In the genomic region with DNA sequence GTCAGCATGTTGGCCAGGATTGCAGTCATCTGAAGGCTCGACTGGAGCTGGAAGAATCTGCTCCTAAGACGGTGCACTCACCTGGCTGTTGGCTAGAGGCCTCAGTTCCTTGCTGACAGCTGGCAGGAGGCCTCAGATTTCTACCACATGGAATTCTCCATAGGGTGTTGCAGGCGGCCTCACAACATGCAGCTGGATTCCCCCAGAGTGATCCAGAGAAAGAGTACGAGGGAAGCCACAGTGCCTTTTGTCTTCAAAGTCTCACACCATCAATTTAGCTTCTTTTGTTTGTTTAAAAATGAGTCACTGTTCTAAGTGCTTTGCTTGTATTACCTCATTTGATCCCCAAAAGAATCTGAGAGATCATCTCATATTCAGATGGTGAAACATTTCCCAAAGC, we compare ENCODE assay signal across 15 cellular contexts.
DNase-seq lines count a peak whose midpoint lies in the region; ATAC-seq, FAIRE-seq and TF ChIP-seq lines count a peak whose summit lies in the region.
"Had no signal": no experiment of that assay in that cellular context is flagged by ENCODE, and none has a peak within 500 bp of the region (broad histone marks: within the 10 kb centered on the region; RNA-seq: fewer than 3 reads in every experiment).

No MANE protein-coding gene starts in this region.

- H2AFZ ChIP-seq in GM23338 (no peak overlapping the region), mammary epithelial cell (ENCODE audit: low read depth, low read length) (no peak overlapping the region), neuronal stem cell (ENCODE audit: low read length) (no peak overlapping the region)

- CTCF ChIA-PET in mammary epithelial cell (lab: Charles Lee; ENCODE audit: low non-redundant PET): no interaction called here

- no peak overlapping the region for H2BK12ac ChIP-seq in neuronal stem cell (ENCODE audit: low read length)

- H2BK120ac ChIP-seq in neuronal stem cell (ENCODE audit: low read depth, low read length): no peak overlapping the region

- no TSS peak for BruUV-seq in mammary epithelial cell (replicated peaks; lab: Mats Ljungman, UMichigan)

- H3K79me1 ChIP-seq in neuronal stem cell (ENCODE audit: low read depth, low read length): no peaks in the 10 kb centered on the region

- H3K4me3 Mint-ChIP-seq in GM23338: no peak overlapping the region
- H3K4me3 Mint-ChIP-seq: brain had no signal

- H3K9ac ChIP-seq in mammary epithelial cell (ENCODE audit: insufficient read depth, low read length) (no peak overlapping the region), neuronal stem cell (ENCODE audit: low read depth, low read length, poor library complexity) (no peak overlapping the region)

- no peak overlapping the region for H2BK5ac ChIP-seq in neuronal stem cell (ENCODE audit: low read length)

- FAIRE-seq in small intestine (lab: Jason Lieb, UNC): no peak
- FAIRE-seq: GM18507 had no signal

- H3K27ac Mint-ChIP-seq in GM23338: no peak overlapping the region

- peaks cover 4% of the 10 kb centered on the region; the same call in 2 of the 3 replicates for H3K36me3 Mint-ChIP-seq in GM23338 (ENCODE audit: low read depth)
- H3K36me3 Mint-ChIP-seq: brain had no signal

- ATAC-seq in GM23338 (peak; percentile 53), GM18873 (IDR thresholded peaks at IDR 0.05; ENCODE audit: low FRiP score, unreplicated experiment) (no peak), HG03039 (IDR thresholded peaks at IDR 0.05; ENCODE audit: unreplicated experiment) (no peak)
- ATAC-seq: gastroesophageal sphincter, left colon had no signal

- no peak overlapping the region for H2AK5ac ChIP-seq in neuronal stem cell (ENCODE audit: low read depth, low read length)

- peaks cover 3% of the 10 kb centered on the region for H3K27me3 Mint-ChIP-seq in GM23338 (ENCODE audit: insufficient read depth, low read depth, poor library complexity)
- H3K27me3 Mint-ChIP-seq: brain had no signal

- TF ChIP-seq CTCF in GM23338 (conservative IDR thresholded peaks at IDR 0.05; ENCODE audit: low read depth in 2 of 2): no peak
- no peak for TF ChIP-seq CTCF in mammary epithelial cell (conservative IDR thresholded peaks at IDR 0.05 in 1 of 2, IDR thresholded peaks at IDR 0.05 in 1 of 2; ENCODE audit: extremely low read depth in 1 of 2, insufficient read depth in 1 of 2, low read depth in 1 of 2, low read length in 2 of 2)

- peaks cover 13% of the 10 kb centered on the region for H3K9me2 ChIP-seq in GM23338 (ENCODE audit: insufficient read depth)

- dilution Hi-C loops in mammary epithelial cell (cut with HindIII; ENCODE audit: low sequenced_read_pairs): no loop called here

- H3K4me2 ChIP-seq in GM23338: no peak overlapping the region
- H3K4me2 ChIP-seq in mammary epithelial cell (ENCODE audit: insufficient read depth, low read depth, low read length): no peak overlapping the region
- H3K4me2 ChIP-seq in neuronal stem cell (ENCODE audit: insufficient read depth, low read length, poor library complexity, severe bottlenecking): no peak overlapping the region

- H2BK15ac ChIP-seq in neuronal stem cell (ENCODE audit: low read length): no peak overlapping the region

- no peak overlapping the region for H3K27ac ChIP-seq in GM23338 (ENCODE audit: low read depth)
- H3K27ac ChIP-seq in mammary epithelial cell (ENCODE audit: insufficient read depth, low read depth, low read length): no peak overlapping the region
- no peak overlapping the region for H3K27ac ChIP-seq in neuronal stem cell (replicated peaks; ENCODE audit: low read length)
- H3K27ac ChIP-seq in small intestine (ENCODE audit: low read depth in 1 of 2, low read length in 1 of 2): no peak overlapping the region
- H3K27ac ChIP-seq: gastroesophageal sphincter, VCaP had no signal

- 10% methylated on average over 2 of the region's 4 CpGs for WGBS in mammary epithelial cell (ENCODE audit: low coverage, missing lambda C conversion rate)
- whole genome bisulfite sequencing in neuronal stem cell (ENCODE audit: extremely low coverage in 2 of 2, insufficient read length in 2 of 2, insufficient replicate concordance in 1 of 2), 2 donors: no CpG with 5 or more reads among the region's 4 CpGs
- WGBS in small intestine, 3 donors: 43 to 67% (median 49%) methylated on average over 4 of the region's 4 CpGs

- H3K27me3 ChIP-seq in GM23338 (ENCODE audit: insufficient read depth): no peaks in the 10 kb centered on the region
- H3K27me3 ChIP-seq in mammary epithelial cell (ENCODE audit: insufficient read depth, low read length): no peaks in the 10 kb centered on the region
- H3K27me3 ChIP-seq in neuronal stem cell (ENCODE audit: control insufficient read depth in 3 of 3, insufficient read depth in 3 of 3, low read depth in 1 of 3, low read length in 3 of 3): no peaks in the 10 kb centered on the region
- no peaks in the 10 kb centered on the region for H3K27me3 ChIP-seq in small intestine (ENCODE audit: control insufficient read depth in 2 of 2, insufficient read depth in 2 of 2, low read length in 2 of 2)
- H3K27me3 ChIP-seq: gastroesophageal sphincter had no signal

- H4K91ac ChIP-seq in neuronal stem cell (ENCODE audit: low read depth, low read length, poor library complexity): no peak overlapping the region

- in situ Hi-C loops in mammary epithelial cell (cut with MboI; ENCODE audit: low sequenced_read_pairs in 2 of 2): no loop called here

- no peak overlapping the region for H3K4me3 ChIP-seq in GM23338
- no peak overlapping the region for H3K4me3 ChIP-seq in mammary epithelial cell (replicated peaks in 1 of 3; ENCODE audit: insufficient read depth in 1 of 3, low read depth in 2 of 3, low read length in 3 of 3)
- no peak overlapping the region for H3K4me3 ChIP-seq in neuronal stem cell (ENCODE audit: low read length in 2 of 2)
- no peak overlapping the region for H3K4me3 ChIP-seq in small intestine (ENCODE audit: low read depth in 1 of 2, low read length in 2 of 2)
- H3K4me3 ChIP-seq: gastroesophageal sphincter had no signal

- H3K9me3 ChIP-seq in mammary epithelial cell (replicated peaks; ENCODE audit: insufficient read depth, low read length) (no peaks in the 10 kb centered on the region), neuronal stem cell (replicated peaks in 1 of 2; ENCODE audit: control insufficient read depth in 2 of 2, insufficient read depth in 1 of 2, low read depth in 1 of 2, low read length in 2 of 2) (peaks cover 0 to 8% of the 10 kb centered on the region in 2 donors), small intestine (ENCODE audit: control insufficient read depth, low read depth) (no peaks in the 10 kb centered on the region)

- peaks cover 3% of the 10 kb centered on the region; the same call in 2 of the 3 replicates for H3K9me3 Mint-ChIP-seq in GM23338

- H3K36me3 ChIP-seq in GM23338 (ENCODE audit: insufficient read depth) (0 out of 2 replicates have a peak, but pooled peaks cover 3% of the 10 kb centered on the region), mammary epithelial cell (ENCODE audit: insufficient read depth, low read length) (no peaks in the 10 kb centered on the region), neuronal stem cell (replicated peaks in 1 of 2; ENCODE audit: control insufficient read depth in 2 of 2, insufficient read depth in 2 of 2, low read length in 2 of 2) (no peaks in the 10 kb centered on the region), small intestine (ENCODE audit: control insufficient read depth in 2 of 2, insufficient read depth in 2 of 2, low read length in 2 of 2) (no peaks in the 10 kb centered on the region)
- H3K36me3 ChIP-seq: gastroesophageal sphincter had no signal

- intact Hi-C loops in mammary epithelial cell (cut with micrococcal nuclease): loop anchor here (5.0 kb wide), 1 partner anchor 49 kb away; no protein-coding TSS in a partner anchor

- H3K14ac ChIP-seq in neuronal stem cell (ENCODE audit: low read length): no peak overlapping the region

- H4K20me1 ChIP-seq in GM23338 (replicated peaks; ENCODE audit: insufficient read depth): no peaks in the 10 kb centered on the region
- no peaks in the 10 kb centered on the region for H4K20me1 ChIP-seq in mammary epithelial cell (ENCODE audit: insufficient read depth, low read length)

- H3K23ac ChIP-seq in neuronal stem cell (ENCODE audit: low read depth, low read length, poor library complexity): no peak overlapping the region

- H3K79me2 ChIP-seq in GM23338 (replicated peaks; ENCODE audit: insufficient read depth) (no peaks in the 10 kb centered on the region), mammary epithelial cell (ENCODE audit: insufficient read depth, low read length) (no peaks in the 10 kb centered on the region)

- H3K18ac ChIP-seq in neuronal stem cell (ENCODE audit: low read length): peak overlapping the region; percentile 16

- DNase-seq in GM23338 (ENCODE audit: low spot score): no peak
- peak; percentile 81 for DNase-seq in NCI-H146 (lab: John Stamatoyannopoulos, UW)
- DNase-seq in mammary epithelial cell: peak; percentile 75
- no peak for DNase-seq in neuronal stem cell (ENCODE audit: low spot score)
- DNase-seq in small intestine: no peak
- DNase-seq: activated T-cell treated with anti-CD3 and anti-CD28 coated beads, Interleukin-2, amount 50 U/mL, for 1 hour; left colon; NCI-H2081 treated with DMSO at 0.1 percent for 48 hours; stimulated activated naive CD4-positive, alpha-beta T cell treated with Interleukin-2 at 50 U/mL for 16 hours had no signal

- H3K4me1 Mint-ChIP-seq in GM23338: peaks cover 13% of the 10 kb centered on the region; the same call in 2 of the 3 replicates

- H3K4me1 ChIP-seq in GM23338 (ENCODE audit: insufficient read depth) (0 out of 2 replicates have a peak, but pooled peaks cover 5% of the 10 kb centered on the region), mammary epithelial cell (ENCODE audit: insufficient read depth, low read length) (peaks cover 4% of the 10 kb centered on the region), neuronal stem cell (ENCODE audit: control insufficient read depth in 2 of 2, insufficient read depth in 1 of 2, low read depth in 1 of 2, low read length in 2 of 2) (peaks cover 0 to 2% of the 10 kb centered on the region in 2 donors), small intestine (ENCODE audit: control insufficient read depth in 2 of 2, insufficient read depth in 1 of 2, low read depth in 1 of 2, low read length in 1 of 2) (no peaks in the 10 kb centered on the region)
- H3K4me1 ChIP-seq: gastroesophageal sphincter had no signal

- no peaks in the 10 kb centered on the region for H3F3A ChIP-seq in GM23338 (replicated peaks; ENCODE audit: low read depth)

- H3K4ac ChIP-seq in neuronal stem cell (ENCODE audit: low read length): no peak overlapping the region

- H4K8ac ChIP-seq in neuronal stem cell (ENCODE audit: low read depth, low read length): no peak overlapping the region

TF ChIP-seq in GM23338, 12 proteins besides CTCF, POLR2A, EP300 and RAD21 (continues in another document):
- TF ChIP-seq EZH2 (IDR thresholded peaks at IDR 0.05; ENCODE audit: low read depth, unreplicated experiment) (no peak), JUNB (IDR thresholded peaks at IDR 0.05; ENCODE audit: unreplicated experiment) (no peak), POLR2AphosphoS5 (IDR thresholded peaks at IDR 0.05; ENCODE audit: low read depth) (no peak), NANOG (IDR thresholded peaks at IDR 0.05; ENCODE audit: borderline replicate concordance) (no peak)

Comparison
In these comparisons a context has a peak if more than half of its experiments do, and no peak if none do; other contexts are left out.
1. DNase-seq: peak in NCI-H146 (single experiment) and mammary epithelial cell (single experiment); none in GM23338 (single experiment), neuronal stem cell (single experiment) and small intestine (single experiment).